In genomic region chr1:68225781-68226180, GRCh38 we compare ENCODE assay signal across 18 cellular contexts. TPM values are rescaled to one million over a fixed set of nuclear protein-coding genes. Genes with fewer than 3 reads are reported as not detected.
DNase-seq lines count a peak whose midpoint lies in the region; ATAC-seq and TF ChIP-seq lines count a peak whose summit lies in the region.
"Had no signal": no experiment of that assay in that cellular context is flagged by ENCODE, and none has a peak within 500 bp of the region (broad histone marks: within the 10 kb centered on the region; RNA-seq: fewer than 3 reads in every experiment).

No MANE protein-coding gene starts in this region.

- H3K79me1 ChIP-seq in IMR-90 (ENCODE audit: low read depth in 1 of 2, low read length in 2 of 2): peaks cover 32 to 81% of the 10 kb centered on the region in 2 experiments

- H4K5ac ChIP-seq in IMR-90 (ENCODE audit: low read depth, low read length): no peak overlapping the region

- H2AFZ ChIP-seq in IMR-90 (replicated peaks; ENCODE audit: low read length, poor library complexity): no peak overlapping the region
- H2AFZ ChIP-seq in osteoblast (ENCODE audit: low read length): no peak overlapping the region
- H2AFZ ChIP-seq: GM23338, PC-9 had no signal

- no peak overlapping the region for H3K14ac ChIP-seq in IMR-90 (replicated peaks; ENCODE audit: low read depth, low read length)

- H3K36me3 ChIP-seq in IMR-90 (ENCODE audit: control insufficient read depth, insufficient read depth, low read length) (peaks cover 2% of the 10 kb centered on the region), osteoblast (ENCODE audit: insufficient read depth, low read length) (no peaks in the 10 kb centered on the region)

- H3K9me3 ChIP-seq in IMR-90 (ENCODE audit: control insufficient read depth, insufficient read depth, low read length) (no peaks in the 10 kb centered on the region), osteoblast (ENCODE audit: low read depth, low read length) (no peaks in the 10 kb centered on the region)

- no peak overlapping the region for H4K8ac ChIP-seq in IMR-90 (ENCODE audit: low read depth in 2 of 2, low read length in 2 of 2)

- no peak overlapping the region for H3K56ac ChIP-seq in IMR-90 (ENCODE audit: extremely low read depth, insufficient read depth, low read length)

- no peak overlapping the region for H3K4ac ChIP-seq in IMR-90 (ENCODE audit: low read depth, low read length)

- no peak for TF ChIP-seq POLR2A in IMR-90 (IDR thresholded peaks at IDR 0.05; ENCODE audit: low read depth, low read length)

- peaks cover 2% of the 10 kb centered on the region for H3K4me1 Mint-ChIP-seq in activated CD4-positive, alpha-beta T cell treated with anti-CD3 and anti-CD28 coated beads, Interleukin-2, amount 10 ng/mL, durations not matched to agents 7 days and 5 days

- H3K27me3 Mint-ChIP-seq in activated CD4-positive, alpha-beta T cell treated with anti-CD3 and anti-CD28 coated beads, Interleukin-2, amount 10 ng/mL, durations not matched to agents 7 days and 5 days: peaks cover 24% of the 10 kb centered on the region

- H3K27me3 ChIP-seq in IMR-90 (ENCODE audit: control insufficient read depth, insufficient read depth, low read length) (no peaks in the 10 kb centered on the region), osteoblast (ENCODE audit: insufficient read depth, low read length) (no peaks in the 10 kb centered on the region)

- CTCF ChIA-PET in IMR-90 (lab: Yijun Ruan, JAX): no interaction called here
- CTCF ChIA-PET in activated CD4-positive, alpha-beta T cell treated with anti-CD3 and anti-CD28 coated beads, Interleukin-2, amount 10 ng/mL, durations not matched to agents 7 days and 5 days (lab: Charles Lee): no interaction called here

- ATAC-seq in IMR-90 (ENCODE audit: low read depth) (no peak), left cardiac atrium (no peak)
- ATAC-seq: GM23338, K562 had no signal

- H3K4me1 ChIP-seq in IMR-90 (ENCODE audit: control insufficient read depth, insufficient read depth, low read length) (peaks cover 20% of the 10 kb centered on the region), osteoblast (ENCODE audit: insufficient read depth, low read length) (peaks cover 51% of the 10 kb centered on the region)

- H3K23ac ChIP-seq in IMR-90 (ENCODE audit: low read depth, low read length): no peak overlapping the region

- H3K18ac ChIP-seq in IMR-90 (ENCODE audit: low read depth, low read length): no peak overlapping the region

- no peak for TF ChIP-seq RAD21 in IMR-90 (IDR thresholded peaks at IDR 0.05; ENCODE audit: low read length)

- no peak overlapping the region for H3K9ac ChIP-seq in IMR-90 (ENCODE audit: low read depth, low read length)

- intact Hi-C loops in IMR-90 (cut with micrococcal nuclease) (no loop called here), left cardiac atrium (cut with DNase I) (no loop called here)

- H2BK5ac ChIP-seq in IMR-90 (ENCODE audit: low read depth, low read length, poor library complexity, severe bottlenecking): no peak overlapping the region

- no peak overlapping the region for H4K91ac ChIP-seq in IMR-90 (ENCODE audit: insufficient read depth, low read depth, low read length)

- BruUV-seq in IMR-90 (replicated peaks; lab: Mats Ljungman, UMichigan): no TSS peak

- no peak overlapping the region for H3K27ac Mint-ChIP-seq in activated CD4-positive, alpha-beta T cell treated with anti-CD3 and anti-CD28 coated beads, Interleukin-2, amount 10 ng/mL, durations not matched to agents 7 days and 5 days
- H3K27ac Mint-ChIP-seq: CD4-positive, alpha-beta T cell; GM23338 had no signal

- H3K9me3 Mint-ChIP-seq in activated CD4-positive, alpha-beta T cell treated with anti-CD3 and anti-CD28 coated beads, Interleukin-2, amount 10 ng/mL, durations not matched to agents 7 days and 5 days: no peaks in the 10 kb centered on the region
- H3K9me3 Mint-ChIP-seq: CD4-positive, alpha-beta T cell had no signal

- DNase-seq in IMR-90: peak; percentile 30
- DNase-seq in caudate nucleus (lab: John Stamatoyannopoulos, UW): no peak
- DNase-seq in fibroblast of peridontal ligament (ENCODE audit: extremely low read depth): peak; percentile 81
- peak; percentile 75 for DNase-seq in renal cortical epithelial cell (ENCODE audit: low read depth)
- DNase-seq in left cardiac atrium: no peak
- no peak for DNase-seq in NCI-H128 (lab: John Stamatoyannopoulos, UW; ENCODE audit: unreplicated experiment)
- no peak for DNase-seq in osteoblast (ENCODE audit: insufficient read length, low spot score, missing footprints)
- no peak for DNase-seq in activated CD4-positive, alpha-beta T cell treated with anti-CD3 and anti-CD28 coated beads, Interleukin-2, amount 10 ng/mL, durations not matched to agents 7 days and 5 days
- DNase-seq: Calu3; CD4-positive, alpha-beta T cell; DMS79 treated with DMSO at 0.1 percent for 48 hours; NCI-H1048; NCI-H187; PC-9; SHP77 had no signal

- no peaks in the 10 kb centered on the region for H3K36me3 Mint-ChIP-seq in activated CD4-positive, alpha-beta T cell treated with anti-CD3 and anti-CD28 coated beads, Interleukin-2, amount 10 ng/mL, durations not matched to agents 7 days and 5 days (ENCODE audit: low read depth)

- H2BK15ac ChIP-seq in IMR-90 (ENCODE audit: low read depth, low read length): no peak overlapping the region

- H3K79me2 ChIP-seq in osteoblast (ENCODE audit: insufficient read depth, low read length): peaks cover 73% of the 10 kb centered on the region

- no peak overlapping the region for H2BK20ac ChIP-seq in IMR-90 (ENCODE audit: low read depth, low read length)

- no CpG with 5 or more reads among the region's 1 CpG for WGBS in IMR-90 (ENCODE audit: extremely low coverage in 2 of 2, insufficient read length in 1 of 2), 2 experiments

- no peak overlapping the region for H3K4me2 ChIP-seq in IMR-90 (ENCODE audit: low read depth, low read length)
- no peak overlapping the region for H3K4me2 ChIP-seq in osteoblast (ENCODE audit: insufficient read depth, low read length)
- H3K4me2 ChIP-seq: GM23338, PC-9 had no signal

- H3K9me1 ChIP-seq in IMR-90 (ENCODE audit: insufficient read depth, low read length): peaks cover 11% of the 10 kb centered on the region

- POLR2A ChIA-PET in IMR-90 (lab: Charles Lee; ENCODE audit: unreplicated experiment): no interaction called here
- POLR2A ChIA-PET in activated CD4-positive, alpha-beta T cell treated with anti-CD3 and anti-CD28 coated beads, Interleukin-2, amount 10 ng/mL, durations not matched to agents 7 days and 5 days (lab: Charles Lee): no interaction called here

- dilution Hi-C loops in IMR-90 (cut with HindIII; ENCODE audit: low sequenced_read_pairs, unreplicated experiment): no loop called here

- in situ Hi-C loops in IMR-90 (cut with MboI; ENCODE audit: low sequenced_read_pairs): no loop called here

- H3K27ac ChIP-seq in IMR-90 (ENCODE audit: insufficient read depth, low read length) (no peak overlapping the region), caudate nucleus (ENCODE audit: low read depth, low read length) (peak overlapping the region; percentile 18), osteoblast (ENCODE audit: low read depth, low read length) (no peak overlapping the region)
- H3K27ac ChIP-seq: HL-60, PC-9 had no signal

- no peak for TF ChIP-seq CTCF in IMR-90 (conservative IDR thresholded peaks at IDR 0.05; ENCODE audit: low read depth, low read length)
- TF ChIP-seq CTCF in osteoblast (IDR thresholded peaks at IDR 0.05; ENCODE audit: extremely low read depth, low read depth, low read length): no peak

- H2BK120ac ChIP-seq in IMR-90 (ENCODE audit: low read depth, low read length): no peak overlapping the region

- H2AK9ac ChIP-seq in IMR-90 (replicated peaks; ENCODE audit: low read depth, low read length, poor library complexity): no peak overlapping the region

- H3K4me3 Mint-ChIP-seq in activated CD4-positive, alpha-beta T cell treated with anti-CD3 and anti-CD28 coated beads, Interleukin-2, amount 10 ng/mL, durations not matched to agents 7 days and 5 days: no peak overlapping the region
- H3K4me3 Mint-ChIP-seq: CD4-positive, alpha-beta T cell; GM23338 had no signal

- no peak overlapping the region for H2AK5ac ChIP-seq in IMR-90 (ENCODE audit: low read depth, low read length)

- H3K4me3 ChIP-seq in IMR-90 (ENCODE audit: insufficient read depth, low read depth, low read length) (no peak overlapping the region), osteoblast (ENCODE audit: insufficient read depth, low read length) (no peak overlapping the region)
- H3K4me3 ChIP-seq: GM23338, K562, PC-9 had no signal

- peaks cover 49% of the 10 kb centered on the region for H4K20me1 ChIP-seq in IMR-90 (ENCODE audit: insufficient read depth, low read length)
- peaks cover 24% of the 10 kb centered on the region for H4K20me1 ChIP-seq in osteoblast (ENCODE audit: insufficient read depth, low read length)

TF ChIP-seq in IMR-90, 13 proteins besides CTCF, POLR2A, EP300 and RAD21 (continues in another document):
- no peak for TF ChIP-seq RFX5 (IDR thresholded peaks at IDR 0.05; ENCODE audit: low read depth, low read length)
- TF ChIP-seq CHD1 (IDR thresholded peaks at IDR 0.05; ENCODE audit: low read depth, low read length): no peak
- TF ChIP-seq RCOR1 (IDR thresholded peaks at IDR 0.05; ENCODE audit: insufficient replicate concordance, low read length): no peak
- TF ChIP-seq ELK1 (IDR thresholded peaks at IDR 0.05; ENCODE audit: borderline replicate concordance, low read depth, low read length): no peak
- TF ChIP-seq SMC3 (IDR thresholded peaks at IDR 0.05; ENCODE audit: low read depth, low read length): no peak
- no peak for TF ChIP-seq MAFK (IDR thresholded peaks at IDR 0.05; ENCODE audit: low read depth, low read length)
- TF ChIP-seq CEBPB (IDR thresholded peaks at IDR 0.05; ENCODE audit: low read depth, low read length): no peak

RNA-seq across cellular contexts. Expression of gene WLS, which starts 6.5 kb away (rescaled TPM):
- total RNA-seq in IMR-90 (2012; rRNA removed) (139 and 157 TPM in 2 replicates), renal cortical epithelial cell (32.5 and 53.1 TPM in 2 replicates), left cardiac atrium (10 to 100 TPM; 92.2 to 92.8 TPM), osteoblast (54.3 and 65.1 TPM in 2 replicates)
- polyA plus RNA-seq in IMR-90 (2012; rRNA removed): 105 and 152 TPM in 2 replicates
- 50.8 and 60.3 TPM in 2 replicates for polyA plus RNA-seq in IMR-90 (2012; cell fraction: cytosol; rRNA removed)
- 47.7 and 165 TPM in 2 replicates for polyA plus RNA-seq in IMR-90 (2012; cell fraction: nucleus; rRNA removed; ENCODE audit: low replicate concordance)
- total RNA-seq in activated CD4-positive, alpha-beta T cell treated with anti-CD3 and anti-CD28 coated beads, Interleukin-2, amount 10 ng/mL, durations not matched to agents 7 days and 5 days: not detected
- polyA plus RNA-seq: K562 had no signal

Comparison
In these comparisons a context has a peak if more than half of its experiments do, and no peak if none do; other contexts are left out.
1. DNase-seq: peak in IMR-90 (single experiment), fibroblast of peridontal ligament (single experiment) and renal cortical epithelial cell (single experiment); none in caudate nucleus (0 of 61), left cardiac atrium (single experiment), NCI-H128 (single experiment), osteoblast (single experiment) and activated CD4-positive, alpha-beta T cell treated with anti-CD3 and anti-CD28 coated beads, Interleukin-2, amount 10 ng/mL, durations not matched to agents 7 days and 5 days (single experiment).
2. RNA of gene WLS, which starts 6.5 kb away (total RNA-seq): 139 to 157 TPM in IMR-90, 92.2 to 92.8 TPM in left cardiac atrium, 54.3 to 65.1 TPM in osteoblast and 32.5 to 53.1 TPM in renal cortical epithelial cell; not detected in activated CD4-positive, alpha-beta T cell treated with anti-CD3 and anti-CD28 coated beads, Interleukin-2, amount 10 ng/mL, durations not matched to agents 7 days and 5 days; every median in the first group is over 10 times any median in the second.